In genomic region chr17:80815735-80816134, GRCh38 we compare ENCODE assay signal across 7 cellular contexts.
DNase-seq lines count a peak whose midpoint lies in the region; ATAC-seq, FAIRE-seq and TF ChIP-seq lines count a peak whose summit lies in the region.
"Not testable (repeated sequence)": the region's sequence is repeated elsewhere in the genome, so short reads cannot be mapped to it uniquely, and the experiment has no call there.

No MANE protein-coding gene starts in this region.

- not testable (repeated sequence) for H3K4me1 ChIP-seq in kidney (ENCODE audit: control insufficient read depth in 1 of 2, insufficient read depth in 1 of 2, low read depth in 1 of 2, low read length in 2 of 2)

- H3K27me3 ChIP-seq in bronchial epithelial cell (ENCODE audit: control insufficient read depth, insufficient read depth, low read length) = not testable (repeated sequence)

- H3K9ac ChIP-seq in kidney (ENCODE audit: low read length in 2 of 2) = not testable (repeated sequence)

- not testable (repeated sequence) for H3K27ac ChIP-seq in kidney (ENCODE audit: low read depth in 2 of 2, low read length in 2 of 2)

- H3K36me3 ChIP-seq in bronchial epithelial cell (ENCODE audit: control insufficient read depth, insufficient read depth, low read length); kidney (ENCODE audit: control insufficient read depth in 1 of 2, insufficient read depth in 2 of 2, low read length in 2 of 2): not testable (repeated sequence)

- not testable (repeated sequence) for ATAC-seq in stimulated activated naive B cell treated with anti-CD40 and anti-IgM and Interleukin-4, amounts not matched to agents 10 μg/mL and 1 μg/mL and 100 μg/mL, for 72 hours (replicated peaks)

- not testable (repeated sequence) for H3K4me3 Mint-ChIP-seq in T-helper 2 cell treated with Interferon-gamma antibody and Interleukin-4, amounts not matched to agents 5 μg/mL and 100 μg/mL, for 36 hours; nephron; stimulated activated naive B cell treated with anti-CD40 and anti-IgM and Interleukin-4, amounts not matched to agents 10 μg/mL and 1 μg/mL and 100 μg/mL, for 72 hours

- not testable (repeated sequence) for H3K4me3 ChIP-seq in bronchial epithelial cell (ENCODE audit: low read depth, low read length); kidney (ENCODE audit: low read length in 2 of 2)

- not testable (repeated sequence) for TF ChIP-seq CTCF in bronchial epithelial cell (IDR thresholded peaks at IDR 0.05; ENCODE audit: insufficient read depth, low read length, severe bottlenecking); kidney (IDR thresholded peaks at IDR 0.05; ENCODE audit: borderline replicate concordance, extremely low read depth, insufficient read depth); nephron (IDR thresholded peaks at IDR 0.05; ENCODE audit: unreplicated experiment in 3 of 3)

- H3K9me3 Mint-ChIP-seq in T-helper 2 cell treated with Interferon-gamma antibody and Interleukin-4, amounts not matched to agents 5 μg/mL and 100 μg/mL, for 36 hours; nephron; stimulated activated naive B cell treated with anti-CD40 and anti-IgM and Interleukin-4, amounts not matched to agents 10 μg/mL and 1 μg/mL and 100 μg/mL, for 72 hours: not testable (repeated sequence)

- not testable (repeated sequence) for DNase-seq in HTR-8/SVneo (ENCODE audit: insufficient read length, low spot score); T-helper 2 cell treated with Interferon-gamma antibody and Interleukin-4, amounts not matched to agents 5 μg/mL and 100 μg/mL, for 36 hours (ENCODE audit: low spot score); bronchial epithelial cell (ENCODE audit: low read depth); stimulated activated naive B cell treated with anti-CD40 and anti-IgM and Interleukin-4, amounts not matched to agents 10 μg/mL and 1 μg/mL and 100 μg/mL, for 72 hours
- DNase-seq in activated effector memory CD4-positive, alpha-beta T cell treated with anti-CD3 and anti-CD28 coated beads, Interleukin-2, amount 50 U/mL, for 16 hours = peak; percentile 13
- DNase-seq in kidney = peak; percentile 46

- peak; percentile 85 for FAIRE-seq in HTR-8/SVneo (lab: Jason Lieb, UNC)
- peak; percentile 98 for FAIRE-seq in bronchial epithelial cell (lab: Jason Lieb, UNC)
- not testable (repeated sequence) for FAIRE-seq in kidney (lab: Jason Lieb, UNC)

- H3K36me3 Mint-ChIP-seq in T-helper 2 cell treated with Interferon-gamma antibody and Interleukin-4, amounts not matched to agents 5 μg/mL and 100 μg/mL, for 36 hours (ENCODE audit: low read depth) = peaks cover 78% of the 10 kb centered on the region
- H3K36me3 Mint-ChIP-seq in nephron (ENCODE audit: low read depth) = not testable (repeated sequence)
- peaks cover 24 to 44% of the 10 kb centered on the region in 2 donors for H3K36me3 Mint-ChIP-seq in stimulated activated naive B cell treated with anti-CD40 and anti-IgM and Interleukin-4, amounts not matched to agents 10 μg/mL and 1 μg/mL and 100 μg/mL, for 72 hours

- H3K4me1 Mint-ChIP-seq in T-helper 2 cell treated with Interferon-gamma antibody and Interleukin-4, amounts not matched to agents 5 μg/mL and 100 μg/mL, for 36 hours (ENCODE audit: low read depth) = peaks cover 74% of the 10 kb centered on the region
- peaks cover 11% of the 10 kb centered on the region for H3K4me1 Mint-ChIP-seq in nephron
- H3K4me1 Mint-ChIP-seq in stimulated activated naive B cell treated with anti-CD40 and anti-IgM and Interleukin-4, amounts not matched to agents 10 μg/mL and 1 μg/mL and 100 μg/mL, for 72 hours = peaks cover 19 to 21% of the 10 kb centered on the region in 2 donors

- H3K27ac Mint-ChIP-seq in T-helper 2 cell treated with Interferon-gamma antibody and Interleukin-4, amounts not matched to agents 5 μg/mL and 100 μg/mL, for 36 hours = peak overlapping the region; percentile 78
- H3K27ac Mint-ChIP-seq in nephron = peak overlapping the region in 2 of 3 experiments; percentile 59 to 92
- H3K27ac Mint-ChIP-seq in stimulated activated naive B cell treated with anti-CD40 and anti-IgM and Interleukin-4, amounts not matched to agents 10 μg/mL and 1 μg/mL and 100 μg/mL, for 72 hours = peak overlapping the region; percentile 20

- H3K9me3 ChIP-seq in kidney (ENCODE audit: control insufficient read depth in 1 of 2, low read length in 2 of 2) = not testable (repeated sequence)

- H3K27me3 Mint-ChIP-seq in T-helper 2 cell treated with Interferon-gamma antibody and Interleukin-4, amounts not matched to agents 5 μg/mL and 100 μg/mL, for 36 hours (ENCODE audit: low read depth); nephron (ENCODE audit: low read depth); stimulated activated naive B cell treated with anti-CD40 and anti-IgM and Interleukin-4, amounts not matched to agents 10 μg/mL and 1 μg/mL and 100 μg/mL, for 72 hours: not testable (repeated sequence)

- intact Hi-C loops in kidney (cut with DNase I) = not testable (repeated sequence)

Comparison
In these comparisons a context has a peak if more than half of its experiments do, and no peak if none do; other contexts are left out.
1. H3K27ac Mint-ChIP-seq: peak in every context shown above with its lines; median percentile 78 in T-helper 2 cell treated with Interferon-gamma antibody and Interleukin-4, amounts not matched to agents 5 μg/mL and 100 μg/mL, for 36 hours; 76 in nephron; 20 in stimulated activated naive B cell treated with anti-CD40 and anti-IgM and Interleukin-4, amounts not matched to agents 10 μg/mL and 1 μg/mL and 100 μg/mL, for 72 hours.